In the genomic region with DNA sequence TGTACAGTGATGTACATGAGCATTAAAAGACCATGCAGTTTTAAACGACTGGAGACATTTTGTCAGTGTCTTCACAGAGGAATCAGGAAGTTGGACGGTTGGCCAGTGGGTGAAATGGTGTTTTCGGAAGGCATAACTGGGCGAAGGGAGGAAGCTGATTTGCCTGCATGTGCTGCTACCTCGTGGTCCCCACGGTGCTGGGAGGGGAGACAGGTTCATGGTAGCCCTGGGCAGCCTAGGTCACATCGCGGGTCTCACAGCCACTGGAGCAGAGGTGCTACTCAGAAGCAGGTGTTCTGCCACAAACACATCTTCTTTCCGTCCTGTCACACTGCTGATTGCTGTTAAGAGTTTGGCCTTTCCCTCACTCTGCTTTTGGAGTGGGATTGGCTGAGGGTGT, we compare ENCODE assay signal across 12 cellular contexts. TPM values are rescaled to one million over a fixed set of nuclear protein-coding genes. Genes with fewer than 3 reads are reported as not detected.
DNase-seq lines count a peak whose midpoint lies in the region; ATAC-seq and TF ChIP-seq lines count a peak whose summit lies in the region.
"Had no signal": no experiment of that assay in that cellular context is flagged by ENCODE, and none has a peak within 500 bp of the region (broad histone marks: within the 10 kb centered on the region; RNA-seq: fewer than 3 reads in every experiment).

No MANE protein-coding gene starts in this region.

- H3K4me3 ChIP-seq in spleen (no peak overlapping the region), neural progenitor cell (no peak overlapping the region)

- no peak overlapping the region for H3K9ac ChIP-seq in neural progenitor cell

- ATAC-seq in activated B cell treated with CpG ODN at 0.5 μM for 24 hours (ENCODE audit: low read depth) = peak; percentile 15

- peaks cover 12% of the 10 kb centered on the region for H4K20me1 ChIP-seq in neural progenitor cell (ENCODE audit: low read depth)

- no peaks in the 10 kb centered on the region for H3K27me3 ChIP-seq in spleen (replicated peaks in 1 of 7)
- H3K27me3 ChIP-seq in neural progenitor cell = no peaks in the 10 kb centered on the region

- peaks cover 71% of the 10 kb centered on the region for H3K4me1 Mint-ChIP-seq in activated CD4-positive, alpha-beta T cell treated with anti-CD3 and anti-CD28 coated beads, Interleukin-2, amount 10 ng/mL, durations not matched to agents 7 days and 5 days
- H3K4me1 Mint-ChIP-seq in activated B cell treated with CpG ODN at 0.5 μM for 24 hours = peaks cover 75% of the 10 kb centered on the region
- peaks cover 11% of the 10 kb centered on the region for H3K4me1 Mint-ChIP-seq in neural progenitor cell
- H3K4me1 Mint-ChIP-seq in chondrocyte (ENCODE audit: low read depth) = peaks cover 47% of the 10 kb centered on the region

- H3K36me3 ChIP-seq in spleen (no peaks in the 10 kb centered on the region), neural progenitor cell (no peaks in the 10 kb centered on the region)

- H3K4me2 ChIP-seq in neural progenitor cell = no peak overlapping the region

- 50 to 79% (median 65%) methylated on average over 9 of the region's 9 CpGs for WGBS in spleen, 5 donors

- peak overlapping the region in 7 of 8 donors; percentile 15 to 78 (median 53) for H3K27ac ChIP-seq in spleen
- H3K27ac ChIP-seq in neural progenitor cell = no peak overlapping the region

- H3F3A ChIP-seq in neural progenitor cell (ENCODE audit: low read depth) = no peaks in the 10 kb centered on the region

- TF ChIP-seq POLR2A in GM19099 (IDR thresholded peaks at IDR 0.05; ENCODE audit: extremely low read depth, insufficient read length, low read depth) = peak; percentile 29
- no peak for TF ChIP-seq POLR2A in spleen (IDR thresholded peaks at IDR 0.05)

- H3K27ac Mint-ChIP-seq in activated CD4-positive, alpha-beta T cell treated with anti-CD3 and anti-CD28 coated beads, Interleukin-2, amount 10 ng/mL, durations not matched to agents 7 days and 5 days = peak overlapping the region; percentile 52
- H3K27ac Mint-ChIP-seq in activated B cell treated with CpG ODN at 0.5 μM for 24 hours = peak overlapping the region; percentile 97
- H3K27ac Mint-ChIP-seq in neural progenitor cell = no peak overlapping the region
- no peak overlapping the region for H3K27ac Mint-ChIP-seq in chondrocyte (ENCODE audit: unreplicated experiment)

- H3K9me3 ChIP-seq in spleen = no peaks in the 10 kb centered on the region
- no peaks in the 10 kb centered on the region for H3K9me3 ChIP-seq in neural progenitor cell (ENCODE audit: low read depth)

- H3K9me3 Mint-ChIP-seq in activated CD4-positive, alpha-beta T cell treated with anti-CD3 and anti-CD28 coated beads, Interleukin-2, amount 10 ng/mL, durations not matched to agents 7 days and 5 days = no peaks in the 10 kb centered on the region
- H3K9me3 Mint-ChIP-seq in activated B cell treated with CpG ODN at 0.5 μM for 24 hours = no peaks in the 10 kb centered on the region
- peaks cover 2% of the 10 kb centered on the region for H3K9me3 Mint-ChIP-seq in neural progenitor cell
- H3K9me3 Mint-ChIP-seq in chondrocyte (ENCODE audit: low read depth) = no peaks in the 10 kb centered on the region

- intact Hi-C loops in activated B cell treated with CpG ODN at 0.5 μM for 24 hours (cut with micrococcal nuclease) = no loop called here
- intact Hi-C loops in spleen (cut with DNase I; ENCODE audit: low total_unique reads) = no loop called here

- CTCF ChIA-PET in activated CD4-positive, alpha-beta T cell treated with anti-CD3 and anti-CD28 coated beads, Interleukin-2, amount 10 ng/mL, durations not matched to agents 7 days and 5 days (lab: Charles Lee) = no interaction called here
- CTCF ChIA-PET in activated B cell treated with CpG ODN at 0.5 μM for 24 hours (lab: Charles Lee) = interaction anchor here (1.0 to 3.2 kb wide), 4 partner anchors 19 to 222 kb away, joined by 3 to 9 read pairs (median 6); no protein-coding TSS in a partner anchor

- H3K4me1 ChIP-seq in spleen (peaks cover 5 to 79% (median 55%) of the 10 kb centered on the region in 6 donors), neural progenitor cell (no peaks in the 10 kb centered on the region)

- no peaks in the 10 kb centered on the region for H3K27me3 Mint-ChIP-seq in activated CD4-positive, alpha-beta T cell treated with anti-CD3 and anti-CD28 coated beads, Interleukin-2, amount 10 ng/mL, durations not matched to agents 7 days and 5 days
- no peaks in the 10 kb centered on the region for H3K27me3 Mint-ChIP-seq in activated B cell treated with CpG ODN at 0.5 μM for 24 hours
- no peaks in the 10 kb centered on the region for H3K27me3 Mint-ChIP-seq in neural progenitor cell (ENCODE audit: insufficient read depth, low read depth)
- no peaks in the 10 kb centered on the region for H3K27me3 Mint-ChIP-seq in chondrocyte (ENCODE audit: low read depth)

- H3K79me2 ChIP-seq in neural progenitor cell (ENCODE audit: low read depth) = peaks cover 93% of the 10 kb centered on the region

- peaks cover 19% of the 10 kb centered on the region for H3K36me3 Mint-ChIP-seq in activated CD4-positive, alpha-beta T cell treated with anti-CD3 and anti-CD28 coated beads, Interleukin-2, amount 10 ng/mL, durations not matched to agents 7 days and 5 days (ENCODE audit: low read depth)
- H3K36me3 Mint-ChIP-seq in activated B cell treated with CpG ODN at 0.5 μM for 24 hours (ENCODE audit: low read depth) (peaks cover 9% of the 10 kb centered on the region), neural progenitor cell (peaks cover 18% of the 10 kb centered on the region), chondrocyte (ENCODE audit: low read depth) (peaks cover 4% of the 10 kb centered on the region)

- H3K4me3 Mint-ChIP-seq in activated CD4-positive, alpha-beta T cell treated with anti-CD3 and anti-CD28 coated beads, Interleukin-2, amount 10 ng/mL, durations not matched to agents 7 days and 5 days = no peak overlapping the region
- H3K4me3 Mint-ChIP-seq in activated B cell treated with CpG ODN at 0.5 μM for 24 hours = peak overlapping the region; percentile 26
- H3K4me3 Mint-ChIP-seq in neural progenitor cell = no peak overlapping the region
- no peak overlapping the region for H3K4me3 Mint-ChIP-seq in chondrocyte (ENCODE audit: unreplicated experiment)

- POLR2A ChIA-PET in activated CD4-positive, alpha-beta T cell treated with anti-CD3 and anti-CD28 coated beads, Interleukin-2, amount 10 ng/mL, durations not matched to agents 7 days and 5 days (lab: Charles Lee) = no interaction called here
- POLR2A ChIA-PET in activated B cell treated with CpG ODN at 0.5 μM for 24 hours (lab: Charles Lee) = interaction anchor here (0.7 to 4.9 kb wide), 8 partner anchors 14 to 219 kb away, joined by 3 to 84 read pairs (median 4); partner anchors contain the start of gene HIVEP1

- DNase-seq in activated CD4-positive, alpha-beta T cell treated with anti-CD3 and anti-CD28 coated beads, Interleukin-2, amount 10 ng/mL, durations not matched to agents 7 days and 5 days = no peak
- DNase-seq in activated CD4-positive, alpha-beta T cell treated with anti-CD3 and anti-CD28 coated beads, Interleukin-2, amount 50 U/mL, for 48 hours = no peak
- peak; percentile 39 for DNase-seq in activated B cell treated with CpG ODN at 0.5 μM for 24 hours
- peak; percentile 84 for DNase-seq in spleen
- no peak for DNase-seq in NCI-H1436 treated with DMSO at 0.1 percent for 48 hours (lab: John Stamatoyannopoulos, UW)
- no peak for DNase-seq in neural progenitor cell (ENCODE audit: low spot score)
- DNase-seq in chondrocyte (ENCODE audit: low spot score) = no peak
- DNase-seq: Calu3; mesenchymal stem cell; NCI-H1105; stimulated activated CD4-positive, alpha-beta T cell treated with anti-CD3 and anti-CD28 coated beads, Interleukin-15, amount 100 ng/mL, for 24 hours had no signal

- TF ChIP-seq CTCF in activated B cell treated with CpG ODN at 0.5 μM for 24 hours (IDR thresholded peaks at IDR 0.05) (no peak), spleen (IDR thresholded peaks at IDR 0.05 in 8 of 11, conservative IDR thresholded peaks at IDR 0.05 in 3 of 11) (no peak), neural progenitor cell (IDR thresholded peaks at IDR 0.05) (no peak), chondrocyte (IDR thresholded peaks at IDR 0.05) (no peak)

- H2AFZ ChIP-seq in neural progenitor cell (replicated peaks) = no peak overlapping the region

RNA-seq across cellular contexts. Expression of gene HIVEP1, which starts 35.2 kb away (rescaled TPM):
- total RNA-seq in activated CD4-positive, alpha-beta T cell treated with anti-CD3 and anti-CD28 coated beads, Interleukin-2, amount 10 ng/mL, durations not matched to agents 7 days and 5 days = 10 to 100 TPM; 24.2 to 33.0 TPM
- total RNA-seq in activated B cell treated with CpG ODN at 0.5 μM for 24 hours (90.3 and 91.0 TPM in 2 replicates), spleen (10 to 100 TPM; 37.8 to 64.1 (median 41.7) TPM), neural progenitor cell (ENCODE audit: low replicate concordance) (21.6 and 23.3 TPM in 2 replicates), chondrocyte (34.2 to 49.7 TPM (median 44.6 TPM) in 3 replicates)
- 1 to 10 TPM; 2.8 to 5.6 (median 5.5) TPM for polyA plus RNA-seq in spleen

Comparison
In these comparisons a context has a peak if more than half of its experiments do, and no peak if none do; other contexts are left out.
1. DNase-seq: peak in activated B cell treated with CpG ODN at 0.5 μM for 24 hours (single experiment) and spleen (single experiment); none in activated CD4-positive, alpha-beta T cell treated with anti-CD3 and anti-CD28 coated beads, Interleukin-2, amount 10 ng/mL, durations not matched to agents 7 days and 5 days (single experiment), activated CD4-positive, alpha-beta T cell treated with anti-CD3 and anti-CD28 coated beads, Interleukin-2, amount 50 U/mL, for 48 hours (0 of 2), NCI-H1436 treated with DMSO at 0.1 percent for 48 hours (single experiment), neural progenitor cell (single experiment) and chondrocyte (single experiment).
2. H3K27ac Mint-ChIP-seq: peak in activated CD4-positive, alpha-beta T cell treated with anti-CD3 and anti-CD28 coated beads, Interleukin-2, amount 10 ng/mL, durations not matched to agents 7 days and 5 days (single experiment) and activated B cell treated with CpG ODN at 0.5 μM for 24 hours (single experiment); none in neural progenitor cell (single experiment) and chondrocyte (single experiment).